ENCODE assay signal across 12 cellular contexts in the genomic region with DNA sequence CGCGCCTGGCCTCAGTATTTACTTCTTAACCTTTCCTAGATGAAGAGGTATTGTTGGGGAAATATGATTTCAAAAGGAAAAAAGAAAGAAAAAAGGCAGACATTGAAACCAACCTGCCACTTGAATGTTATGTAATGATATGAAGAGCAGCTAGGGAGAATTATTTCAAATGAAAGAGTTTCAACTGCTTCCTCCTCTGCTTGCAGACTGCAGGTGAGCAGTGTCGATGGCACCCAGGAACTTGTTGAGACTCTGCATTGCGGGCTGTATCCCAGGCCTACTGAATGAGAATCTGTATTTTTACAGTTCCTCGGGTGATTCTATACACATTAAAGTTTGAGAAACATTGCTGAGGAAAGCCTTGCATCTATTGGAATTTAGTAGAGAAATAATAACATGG.
"Had no signal": no experiment of that assay in that cellular context is flagged by ENCODE, and none has a peak within 500 bp of the region (broad histone marks: within the 10 kb centered on the region; RNA-seq: fewer than 3 reads in every experiment).

No MANE protein-coding gene starts in this region.

- H3K27ac ChIP-seq: esophagus squamous epithelium, pancreas had no signal

- H3K27me3 Mint-ChIP-seq: activated CD4-positive, alpha-beta memory T cell treated with anti-CD3 and anti-CD28 coated beads for 36 hours had no signal

- DNase-seq: activated CD4-positive, alpha-beta memory T cell treated with anti-CD3 and anti-CD28 coated beads for 36 hours; activated CD4-positive, CD25-positive, alpha-beta regulatory T cell treated with anti-CD3 and anti-CD28 coated beads, Interleukin-2, amount 50 U/mL, for 72 hours; activated CD8-positive, alpha-beta memory T cell treated with anti-CD3 and anti-CD28 coated beads, Interleukin-2, amount 50 U/mL, for 4 hours; activated T-cell treated with anti-CD3 and anti-CD28 coated beads, Interleukin-2, amount 50 U/mL, for 72 hours; amniotic stem cell; esophagus squamous epithelium; foreskin fibroblast; heart left ventricle; pancreas; small intestine; trophoblast cell had no signal

- H3K4me3 ChIP-seq: esophagus squamous epithelium, heart left ventricle, pancreas had no signal

- H3K27ac Mint-ChIP-seq: activated CD4-positive, alpha-beta memory T cell treated with anti-CD3 and anti-CD28 coated beads for 36 hours; activated T-cell treated with anti-CD3 and anti-CD28 coated beads, Interleukin-2, amount 50 U/mL, for 72 hours had no signal

- H3K4me3 Mint-ChIP-seq: activated CD4-positive, alpha-beta memory T cell treated with anti-CD3 and anti-CD28 coated beads for 36 hours; neural crest cell had no signal

- H3K9me3 ChIP-seq: esophagus squamous epithelium, heart left ventricle, pancreas had no signal

- H3K27me3 ChIP-seq: esophagus squamous epithelium, heart left ventricle, pancreas had no signal

- ATAC-seq: activated T-cell treated with anti-CD3 and anti-CD28 coated beads, Interleukin-2, amount 50 U/mL, for 72 hours; heart left ventricle; pancreas had no signal

- H3K9me3 Mint-ChIP-seq: activated CD4-positive, alpha-beta memory T cell treated with anti-CD3 and anti-CD28 coated beads for 36 hours; activated T-cell treated with anti-CD3 and anti-CD28 coated beads, Interleukin-2, amount 50 U/mL, for 72 hours; neural crest cell had no signal

- H3K36me3 ChIP-seq: esophagus squamous epithelium, heart left ventricle, pancreas had no signal
